Comparison of ENCODE assay signal across 29 cellular contexts in the genomic region with DNA sequence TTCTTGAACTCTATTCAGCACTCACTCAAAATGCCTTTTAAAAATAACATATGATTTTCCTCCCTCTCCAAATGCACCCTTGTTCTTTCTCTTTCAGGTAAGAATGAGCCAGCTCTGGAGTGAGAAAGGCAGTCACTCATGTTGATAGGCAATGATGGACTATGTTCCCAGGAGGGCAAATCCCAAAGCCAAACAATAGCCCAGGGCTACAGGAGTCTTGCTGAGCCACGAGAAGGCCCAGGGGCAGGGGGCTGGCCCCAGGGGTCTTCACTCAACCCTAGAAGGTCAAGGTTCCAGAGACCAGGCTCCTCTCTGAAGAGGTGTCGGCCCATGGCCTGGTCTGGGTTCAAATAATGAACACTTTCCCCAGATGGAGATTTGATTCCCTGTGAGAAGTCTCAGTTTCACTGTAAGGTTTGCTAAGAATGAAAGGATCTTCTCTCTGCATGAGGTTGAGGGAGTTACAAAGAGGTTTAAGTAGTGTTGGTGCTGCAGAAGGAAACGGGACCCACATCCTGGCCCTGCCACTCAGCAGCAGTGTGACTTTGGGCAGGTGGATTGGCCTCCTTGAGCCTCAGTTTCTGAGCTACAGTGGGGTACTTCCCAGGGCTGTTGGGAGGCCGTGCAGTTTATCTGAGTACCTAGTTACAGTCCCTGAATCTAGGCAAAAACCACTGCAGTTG. TPM values are rescaled to one million over a fixed set of nuclear protein-coding genes. Genes with fewer than 3 reads are reported as not detected.
DNase-seq lines count a peak whose midpoint lies in the region; ATAC-seq, FAIRE-seq and TF ChIP-seq lines count a peak whose summit lies in the region.
"Had no signal": no experiment of that assay in that cellular context is flagged by ENCODE, and none has a peak within 500 bp of the region (broad histone marks: within the 10 kb centered on the region; RNA-seq: fewer than 3 reads in every experiment).

No MANE protein-coding gene starts in this region.

- H3K4me3 Mint-ChIP-seq in CD8-positive, alpha-beta T cell, result no peak overlapping the region
- no peak overlapping the region for H3K4me3 Mint-ChIP-seq in activated CD4-positive, alpha-beta memory T cell treated with anti-CD3 and anti-CD28 coated beads for 36 hours
- no peak overlapping the region for H3K4me3 Mint-ChIP-seq in naive thymus-derived CD4-positive, alpha-beta T cell
- H3K4me3 Mint-ChIP-seq: activated B cell treated with CpG ODN at 0.5 μM for 24 hours, naive B cell had no signal

- H3K27me3 ChIP-seq in BLaER1 (peaks cover 14% of the 10 kb centered on the region; the same call in 1 of the 2 replicates), psoas muscle (ENCODE audit: insufficient read depth in 3 of 3, low read length in 2 of 3) (peaks cover 0 to 16% (median 0%) of the 10 kb centered on the region in 3 donors)
- H3K27me3 ChIP-seq in CD8-positive, alpha-beta T cell (ENCODE audit: insufficient read depth, low read length), result no peaks in the 10 kb centered on the region
- no peaks in the 10 kb centered on the region for H3K27me3 ChIP-seq in naive thymus-derived CD4-positive, alpha-beta T cell (ENCODE audit: control insufficient read depth in 2 of 2, insufficient read depth in 2 of 2, low read length in 2 of 2)
- H3K27me3 ChIP-seq: ovary, right atrium auricular region had no signal

- H3K27ac Mint-ChIP-seq in CD8-positive, alpha-beta T cell, result no peak overlapping the region
- no peak overlapping the region for H3K27ac Mint-ChIP-seq in activated CD4-positive, alpha-beta memory T cell treated with anti-CD3 and anti-CD28 coated beads for 36 hours
- H3K27ac Mint-ChIP-seq in naive thymus-derived CD4-positive, alpha-beta T cell, result no peak overlapping the region
- H3K27ac Mint-ChIP-seq: activated B cell treated with CpG ODN at 0.5 μM for 24 hours had no signal

- no peak overlapping the region for H3K27ac ChIP-seq in BLaER1
- no peak overlapping the region for H3K27ac ChIP-seq in CD8-positive, alpha-beta T cell (ENCODE audit: low read depth, low read length)
- H3K27ac ChIP-seq in naive thymus-derived CD4-positive, alpha-beta T cell (ENCODE audit: low read depth, low read length), result no peak overlapping the region
- no peak overlapping the region for H3K27ac ChIP-seq in psoas muscle
- H3K27ac ChIP-seq: breast epithelium, ovary, spleen had no signal

- peaks cover 24% of the 10 kb centered on the region for H3K4me1 Mint-ChIP-seq in CD8-positive, alpha-beta T cell (ENCODE audit: low read depth)
- H3K4me1 Mint-ChIP-seq in activated CD4-positive, alpha-beta memory T cell treated with anti-CD3 and anti-CD28 coated beads for 36 hours (ENCODE audit: low read depth), result peaks cover 15% of the 10 kb centered on the region
- H3K4me1 Mint-ChIP-seq in naive thymus-derived CD4-positive, alpha-beta T cell, result peaks cover 10 to 22% (median 19%) of the 10 kb centered on the region in 7 donors
- H3K4me1 Mint-ChIP-seq: activated B cell treated with CpG ODN at 0.5 μM for 24 hours had no signal

- H3K36me3 ChIP-seq in BLaER1, result 0 out of 2 replicates have a peak, but pooled peaks cover 3% of the 10 kb centered on the region
- no peaks in the 10 kb centered on the region for H3K36me3 ChIP-seq in CD8-positive, alpha-beta T cell (ENCODE audit: insufficient read depth, low read length)
- H3K36me3 ChIP-seq in naive thymus-derived CD4-positive, alpha-beta T cell (ENCODE audit: control insufficient read depth in 2 of 3, insufficient read depth in 3 of 3, low read length in 3 of 3), result no peaks in the 10 kb centered on the region
- H3K36me3 ChIP-seq in psoas muscle (ENCODE audit: insufficient read depth in 1 of 2, low read depth in 1 of 2), result no peaks in the 10 kb centered on the region
- H3K36me3 ChIP-seq: breast epithelium, ovary, right atrium auricular region, spleen had no signal

- TF ChIP-seq CTCF in CD8-positive, alpha-beta T cell (IDR thresholded peaks at IDR 0.05), result no peak
- TF ChIP-seq CTCF in psoas muscle (IDR thresholded peaks at IDR 0.05), result no peak

- H3K9me3 Mint-ChIP-seq in CD8-positive, alpha-beta T cell, result no peaks in the 10 kb centered on the region
- no peaks in the 10 kb centered on the region for H3K9me3 Mint-ChIP-seq in activated CD4-positive, alpha-beta memory T cell treated with anti-CD3 and anti-CD28 coated beads for 36 hours
- peaks cover 0 to 5% (median 0%) of the 10 kb centered on the region in 11 donors for H3K9me3 Mint-ChIP-seq in naive thymus-derived CD4-positive, alpha-beta T cell
- H3K9me3 Mint-ChIP-seq: activated B cell treated with CpG ODN at 0.5 μM for 24 hours, naive B cell had no signal

- H3K4me1 ChIP-seq in BLaER1, result peaks cover 83% of the 10 kb centered on the region
- peaks cover 22% of the 10 kb centered on the region for H3K4me1 ChIP-seq in CD8-positive, alpha-beta T cell (ENCODE audit: insufficient read depth, low read length)
- no peaks in the 10 kb centered on the region for H3K4me1 ChIP-seq in naive thymus-derived CD4-positive, alpha-beta T cell (ENCODE audit: control insufficient read depth in 2 of 2, insufficient read depth in 2 of 2, low read length in 2 of 2)
- H3K4me1 ChIP-seq in psoas muscle, result peaks cover 12% of the 10 kb centered on the region
- H3K4me1 ChIP-seq: breast epithelium had no signal

- CTCF ChIA-PET in CD8-positive, alpha-beta T cell (lab: Charles Lee), result interaction anchor here (0.5 to 1.0 kb wide), 3 partner anchors 29 to 43 kb away, joined by 3 to 4 read pairs (median 3); no protein-coding TSS in a partner anchor
- CTCF ChIA-PET in activated CD4-positive, alpha-beta memory T cell treated with anti-CD3 and anti-CD28 coated beads for 36 hours (lab: Charles Lee), result no interaction called here
- CTCF ChIA-PET in naive thymus-derived CD4-positive, alpha-beta T cell (lab: Charles Lee), result no interaction called here

- no peaks in the 10 kb centered on the region for H3K36me3 Mint-ChIP-seq in CD8-positive, alpha-beta T cell
- no peaks in the 10 kb centered on the region for H3K36me3 Mint-ChIP-seq in activated CD4-positive, alpha-beta memory T cell treated with anti-CD3 and anti-CD28 coated beads for 36 hours
- H3K36me3 Mint-ChIP-seq in naive thymus-derived CD4-positive, alpha-beta T cell, result no peaks in the 10 kb centered on the region

- 0 out of 2 replicates have a peak overlapping the region, but pooled peaks have one; percentile 27 for H3K9ac ChIP-seq in BLaER1

- intact Hi-C loops in CD8-positive, alpha-beta T cell (cut with DNase I, micrococcal nuclease), result no loop called here
- intact Hi-C loops in activated CD4-positive, alpha-beta memory T cell treated with anti-CD3 and anti-CD28 coated beads for 36 hours (cut with micrococcal nuclease), result no loop called here
- intact Hi-C loops in naive thymus-derived CD4-positive, alpha-beta T cell (cut with micrococcal nuclease), result no loop called here
- intact Hi-C loops in psoas muscle (cut with DNase I), result no loop called here

- H3K9me3 ChIP-seq in BLaER1, result peaks cover 2% of the 10 kb centered on the region; the same call in 1 of the 2 replicates
- H3K9me3 ChIP-seq in CD8-positive, alpha-beta T cell (ENCODE audit: low read length), result no peaks in the 10 kb centered on the region
- no peaks in the 10 kb centered on the region for H3K9me3 ChIP-seq in naive thymus-derived CD4-positive, alpha-beta T cell (ENCODE audit: control insufficient read depth in 2 of 3, low read length in 3 of 3)
- no peaks in the 10 kb centered on the region for H3K9me3 ChIP-seq in psoas muscle
- H3K9me3 ChIP-seq: breast epithelium, ovary, right atrium auricular region, spleen had no signal

- FAIRE-seq in frontal cortex (lab: Jason Lieb, UNC), result no peak
- FAIRE-seq: colon, D721Med had no signal

- peaks cover 84% of the 10 kb centered on the region for H4K20me1 ChIP-seq in BLaER1

- H3K27me3 Mint-ChIP-seq in CD8-positive, alpha-beta T cell (ENCODE audit: low read depth), result peaks cover 21% of the 10 kb centered on the region
- H3K27me3 Mint-ChIP-seq in activated CD4-positive, alpha-beta memory T cell treated with anti-CD3 and anti-CD28 coated beads for 36 hours, result peaks cover 12% of the 10 kb centered on the region
- peaks cover 21 to 50% (median 31%) of the 10 kb centered on the region in 5 donors for H3K27me3 Mint-ChIP-seq in naive thymus-derived CD4-positive, alpha-beta T cell

- peak; percentile 71 for ATAC-seq in CD8-positive, alpha-beta T cell
- ATAC-seq in naive thymus-derived CD4-positive, alpha-beta T cell, result peak; percentile 32
- ATAC-seq in psoas muscle, result no peak
- ATAC-seq: HCT116, PC-3, Right ventricle myocardium inferior had no signal

- POLR2A ChIA-PET in CD8-positive, alpha-beta T cell (lab: Charles Lee), result no interaction called here
- POLR2A ChIA-PET in activated CD4-positive, alpha-beta memory T cell treated with anti-CD3 and anti-CD28 coated beads for 36 hours (lab: Charles Lee), result interaction anchor here (0.8 kb wide), 1 partner anchor 36 kb away, joined by 3 read pairs; no protein-coding TSS in a partner anchor
- POLR2A ChIA-PET in naive thymus-derived CD4-positive, alpha-beta T cell (lab: Charles Lee), result no interaction called here

- peak in 1 of 7 experiments; percentile 52 for DNase-seq in CD8-positive, alpha-beta T cell
- DNase-seq in activated CD4-positive, alpha-beta memory T cell treated with anti-CD3 and anti-CD28 coated beads for 36 hours, result peak; percentile 32
- DNase-seq in naive thymus-derived CD4-positive, alpha-beta T cell, result peak in 1 of 9 donors; percentile 6
- DNase-seq in frontal cortex (ENCODE audit: low spot score in 2 of 2) (no peak), NCI-H146 treated with DMSO at 0.1 percent for 48 hours (lab: John Stamatoyannopoulos, UW; ENCODE audit: unreplicated experiment) (no peak), psoas muscle (no peak)
- DNase-seq: activated B cell treated with CpG ODN at 0.5 μM for 24 hours; activated effector memory CD4-positive, alpha-beta T cell treated with Interleukin-2 at 50 U/mL for 16 hours; amniotic stem cell; effector CD8-positive, alpha-beta T cell; EL; erythroblast; IMR-90; naive B cell; NCI-H1105 treated with DMSO at 0.1 percent for 48 hours; NCI-H2081; NCI-H446; ovary; PC-3; spleen; stimulated activated CD4-positive, alpha-beta T cell treated with anti-CD3 and anti-CD28 coated beads, Interleukin-4, amount 100 ng/mL, for 1 hour; stimulated activated naive CD4-positive, alpha-beta T cell treated with Interleukin-2 at 50 U/mL for 16 hours had no signal

- peak overlapping the region; percentile 57 for H3K4me2 ChIP-seq in BLaER1

- 76 to 79% (median 77%) methylated on average over 4 of the region's 4 CpGs for WGBS in psoas muscle, 3 donors

- no peak overlapping the region for H3K4me3 ChIP-seq in BLaER1
- no peak overlapping the region for H3K4me3 ChIP-seq in CD8-positive, alpha-beta T cell (ENCODE audit: low read depth, low read length)
- H3K4me3 ChIP-seq in naive thymus-derived CD4-positive, alpha-beta T cell (ENCODE audit: low read length), result no peak overlapping the region
- H3K4me3 ChIP-seq in psoas muscle, result no peak overlapping the region
- H3K4me3 ChIP-seq: breast epithelium, ovary, right atrium auricular region, spleen had no signal

RNA-seq across cellular contexts. Expression of a gene that starts 49.0 kb away (rescaled TPM):
- not detected for total RNA-seq in CD8-positive, alpha-beta T cell
- total RNA-seq in activated CD4-positive, alpha-beta memory T cell treated with anti-CD3 and anti-CD28 coated beads for 36 hours, result under 1 TPM; 0.17 to 0.21 TPM
- 1 to 10 TPM in 1 of 5 experiments, under 1 TPM in 2, not detected in 2; 0.19 to 1.5 (median 0.49) TPM for total RNA-seq in naive thymus-derived CD4-positive, alpha-beta T cell
- polyA plus RNA-seq in naive thymus-derived CD4-positive, alpha-beta T cell, result under 1 TPM; 0.21 to 0.58 TPM
- total RNA-seq in frontal cortex (20.4 TPM), psoas muscle (1 to 10 TPM in 2 of 4 donors, under 1 TPM in 2; 0.65 to 1.7 (median 1.2) TPM)
- polyA plus RNA-seq in psoas muscle, result 1 to 10 TPM in 1 of 3 donors, under 1 TPM in 2; 0.44 to 1.8 (median 0.70) TPM
- total RNA-seq: activated B cell treated with CpG ODN at 0.5 μM for 24 hours had no signal

RNA-seq across cellular contexts. Expression of a gene that starts 53.8 kb away (rescaled TPM):
- 100 to 1,000 TPM; 128 to 149 TPM for total RNA-seq in CD8-positive, alpha-beta T cell
- total RNA-seq in activated CD4-positive, alpha-beta memory T cell treated with anti-CD3 and anti-CD28 coated beads for 36 hours, result 10 to 100 TPM; 29.4 to 31.1 TPM
- total RNA-seq in naive thymus-derived CD4-positive, alpha-beta T cell, result 100 to 1,000 TPM in 1 of 5 experiments, 10 to 100 TPM in 4; 47.3 to 124 (median 97.6) TPM
- polyA plus RNA-seq in naive thymus-derived CD4-positive, alpha-beta T cell, result 10 to 100 TPM; 32.9 to 51.3 TPM
- total RNA-seq in frontal cortex (21.6 TPM), psoas muscle (10 to 100 TPM; 36.9 to 73.4 (median 45.5) TPM)
- 10 to 100 TPM; 13.5 to 51.9 (median 39.2) TPM for polyA plus RNA-seq in psoas muscle

Comparison
In these comparisons a context has a peak if more than half of its experiments do, and no peak if none do; other contexts are left out.
1. ATAC-seq: peak in CD8-positive, alpha-beta T cell (single experiment) and naive thymus-derived CD4-positive, alpha-beta T cell (single experiment); none in psoas muscle (0 of 4).